7 cellular contexts compared by ENCODE assay signal in the genomic region with DNA sequence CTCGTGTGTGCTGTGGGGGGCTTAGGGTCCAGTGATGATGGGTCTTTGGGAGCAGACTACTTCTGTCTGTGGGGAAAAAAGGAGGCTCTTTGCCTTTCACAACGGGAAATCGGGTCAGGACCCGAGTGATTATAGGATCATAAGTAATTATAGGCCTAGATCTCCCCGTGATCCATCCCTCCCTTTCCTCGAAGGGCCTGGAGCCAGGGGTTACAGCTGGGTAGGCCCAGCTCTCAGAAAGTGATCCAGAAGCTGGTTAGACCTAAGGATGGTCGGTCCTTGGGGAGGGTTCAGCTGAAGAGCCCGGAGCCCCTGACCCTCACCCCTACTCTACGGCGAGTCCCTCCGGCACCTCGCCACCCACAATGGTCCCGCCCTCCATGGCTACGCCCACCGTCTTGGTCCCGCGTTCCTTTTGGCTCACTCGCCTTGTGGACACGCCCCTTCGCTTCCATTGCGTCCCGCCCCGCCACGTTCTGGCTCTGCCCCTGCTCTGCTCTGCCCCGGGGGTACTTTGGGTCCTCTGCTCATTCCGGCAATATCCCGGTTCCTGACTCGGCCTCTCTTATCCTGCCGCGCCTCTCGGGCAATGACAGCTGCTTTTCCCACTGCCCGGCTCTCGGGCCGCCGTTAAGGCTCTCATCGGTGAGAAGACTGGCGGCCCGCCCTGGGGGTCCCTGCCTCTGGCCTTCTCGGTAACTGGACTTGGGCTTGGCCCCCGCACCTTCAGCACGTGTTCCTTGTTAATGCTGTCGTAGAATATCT. TPM values are rescaled to one million over a fixed set of nuclear protein-coding genes. Genes with fewer than 3 reads are reported as not detected.
A peak's percentile ranks its signal among the peaks of the same experiment; 100 is the strongest.
DNase-seq lines count a peak whose midpoint lies in the region; ATAC-seq and TF ChIP-seq lines count a peak whose summit lies in the region.

No MANE protein-coding gene starts in this region.

- peaks cover 9% of the 10 kb centered on the region for H3K4me1 ChIP-seq in mucosa of stomach (ENCODE audit: control insufficient read depth, insufficient read depth, low read length)

- no peaks in the 10 kb centered on the region for H3K9me3 ChIP-seq in mucosa of stomach (ENCODE audit: control insufficient read depth, low read length)

- H3K9ac ChIP-seq in mucosa of stomach (ENCODE audit: low read length), result peak overlapping the region; percentile 22

- DNase-seq in NCI-H69 (lab: John Stamatoyannopoulos, UW) (peak; percentile 81), activated T-cell treated with anti-CD3 and anti-CD28 coated beads for 24 hours (ENCODE audit: low read depth) (peak; percentile 78), epithelial cell of proximal tubule (ENCODE audit: low read depth) (no peak)
- peak; percentile 78 for DNase-seq in stimulated activated CD8-positive, alpha-beta memory T cell treated with anti-CD3 and anti-CD28 coated beads, Interleukin-4, amount 100 ng/mL, for 24 hours (ENCODE audit: low read depth)

- H3K4me3 ChIP-seq in epithelial cell of proximal tubule (ENCODE audit: low read depth, low read length) (peak overlapping the region; percentile 58), mucosa of stomach (ENCODE audit: low read length) (peak overlapping the region; percentile 69)

- ATAC-seq in GM18502 (IDR thresholded peaks at IDR 0.05; ENCODE audit: poor library complexity, unreplicated experiment) (peak; percentile 77), HG02852 (IDR thresholded peaks at IDR 0.05; ENCODE audit: unreplicated experiment) (peak; percentile 85)

- no peaks in the 10 kb centered on the region for H3K36me3 ChIP-seq in mucosa of stomach (ENCODE audit: control insufficient read depth, insufficient read depth, low read length)

- TF ChIP-seq CTCF in epithelial cell of proximal tubule (conservative IDR thresholded peaks at IDR 0.05; ENCODE audit: low read depth, low read length), result no peak

- H3K27me3 ChIP-seq in mucosa of stomach (ENCODE audit: control insufficient read depth, insufficient read depth, low read length), result no peaks in the 10 kb centered on the region

RNA-seq across cellular contexts. Expression of gene IGSF22, which starts 5.0 kb away (rescaled TPM):
- 0.06 and 0.14 TPM in 2 replicates for total RNA-seq in epithelial cell of proximal tubule

RNA-seq across cellular contexts. Expression of gene TMEM86A, which starts 22.4 kb away (rescaled TPM):
- 0.92 and 2.0 TPM in 2 replicates for total RNA-seq in epithelial cell of proximal tubule
